22 cellular contexts compared by ENCODE assay signal in the genomic region with DNA sequence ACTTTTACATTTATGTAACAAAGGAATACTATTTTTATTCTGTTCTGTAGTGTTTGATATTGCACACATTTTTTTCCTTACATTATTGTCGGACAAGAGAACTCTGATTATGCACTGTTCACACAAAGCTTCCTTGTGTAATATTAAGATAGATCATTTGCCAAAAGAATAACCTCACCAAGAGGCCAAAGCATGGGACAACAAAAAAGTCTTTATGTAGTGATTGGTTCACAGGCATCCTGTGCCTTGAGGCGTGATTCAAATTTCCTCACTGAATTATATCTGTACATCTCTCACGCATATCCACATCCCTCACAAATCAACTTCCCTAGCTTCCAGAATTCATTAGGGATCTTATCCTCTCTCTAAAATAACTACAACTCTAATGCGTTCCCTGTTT.
DNase-seq lines count a peak whose midpoint lies in the region; ATAC-seq and TF ChIP-seq lines count a peak whose summit lies in the region.
"Had no signal": no experiment of that assay in that cellular context is flagged by ENCODE, and none has a peak within 500 bp of the region (broad histone marks: within the 10 kb centered on the region; RNA-seq: fewer than 3 reads in every experiment).

No MANE protein-coding gene starts in this region.

- H3K4me2 ChIP-seq in mammary epithelial cell (ENCODE audit: insufficient read depth, low read depth, low read length) (no peak overlapping the region), PC-3 (ENCODE audit: low read length) (no peak overlapping the region)

- no peak overlapping the region for H3K9ac ChIP-seq in mammary epithelial cell (ENCODE audit: insufficient read depth, low read length)
- H3K9ac ChIP-seq in PC-3 (ENCODE audit: low read length), result no peak overlapping the region

- H3K36me3 Mint-ChIP-seq in MCF 10A (ENCODE audit: insufficient read depth, unreplicated experiment), result no peaks in the 10 kb centered on the region
- H3K36me3 Mint-ChIP-seq: CD14-positive monocyte had no signal

- dilution Hi-C loops in mammary epithelial cell (cut with HindIII; ENCODE audit: low sequenced_read_pairs), result no loop called here

- H2AFZ ChIP-seq in mammary epithelial cell (ENCODE audit: low read depth, low read length), result no peak overlapping the region
- H2AFZ ChIP-seq in PC-3 (ENCODE audit: low read length), result no peak overlapping the region

- no peak for ATAC-seq in PC-3
- ATAC-seq: SK-N-SH treated with all-trans-retinoic acid at 6 μM for 48 hours had no signal

- BruUV-seq in mammary epithelial cell (replicated peaks; lab: Mats Ljungman, UMichigan), result no TSS peak
- no TSS peak for BruUV-seq in MCF 10A (replicated peaks; lab: Mats Ljungman, UMichigan)
- BruUV-seq in PC-3 (replicated peaks; lab: Mats Ljungman, UMichigan), result no TSS peak

- CTCF ChIA-PET in mammary epithelial cell (lab: Charles Lee; ENCODE audit: low non-redundant PET), result no interaction called here
- CTCF ChIA-PET in MCF 10A (lab: Yijun Ruan, JAX), result no interaction called here
- CTCF ChIA-PET in PC-3 (lab: Charles Lee), result no interaction called here

- no peak overlapping the region for H3K4me3 ChIP-seq in mammary epithelial cell (replicated peaks in 1 of 3; ENCODE audit: insufficient read depth in 1 of 3, low read depth in 2 of 3, low read length in 3 of 3)
- no peak overlapping the region for H3K4me3 ChIP-seq in PC-3 (ENCODE audit: low read length)
- no peak overlapping the region for H3K4me3 ChIP-seq in left ventricle myocardium inferior
- H3K4me3 ChIP-seq in coronary artery, result no peak overlapping the region
- H3K4me3 ChIP-seq: HAP-1 had no signal

- H3K27me3 ChIP-seq in mammary epithelial cell (ENCODE audit: insufficient read depth, low read length) (no peaks in the 10 kb centered on the region), PC-3 (ENCODE audit: low read length) (0 out of 2 replicates have a peak, but pooled peaks cover 4% of the 10 kb centered on the region), left ventricle myocardium inferior (ENCODE audit: low read depth) (no peaks in the 10 kb centered on the region)

- WGBS in mammary epithelial cell (ENCODE audit: low coverage, missing lambda C conversion rate), result 2% methylated on average over 4 of the region's 4 CpGs

- in situ Hi-C loops in mammary epithelial cell (cut with MboI; ENCODE audit: low sequenced_read_pairs in 2 of 2), result no loop called here

- H3K9me3 ChIP-seq in mammary epithelial cell (replicated peaks; ENCODE audit: insufficient read depth, low read length) (no peaks in the 10 kb centered on the region), PC-3 (ENCODE audit: low read length) (no peaks in the 10 kb centered on the region), left ventricle myocardium inferior (replicated peaks) (no peaks in the 10 kb centered on the region)
- H3K9me3 ChIP-seq: HAP-1 had no signal

- H4K20me1 ChIP-seq in mammary epithelial cell (ENCODE audit: insufficient read depth, low read length) (no peaks in the 10 kb centered on the region), PC-3 (ENCODE audit: low read length) (no peaks in the 10 kb centered on the region)

- H3K36me3 ChIP-seq in mammary epithelial cell (ENCODE audit: insufficient read depth, low read length) (no peaks in the 10 kb centered on the region), PC-3 (ENCODE audit: low read depth, low read length) (no peaks in the 10 kb centered on the region), left ventricle myocardium inferior (no peaks in the 10 kb centered on the region)
- H3K36me3 ChIP-seq: HAP-1 had no signal

- no peak overlapping the region for H3K27ac Mint-ChIP-seq in MCF 10A (ENCODE audit: low read depth, unreplicated experiment)

- no peak overlapping the region for H3K4me3 Mint-ChIP-seq in MCF 10A (ENCODE audit: unreplicated experiment)
- H3K4me3 Mint-ChIP-seq: CD14-positive monocyte had no signal

- H3K27ac ChIP-seq in mammary epithelial cell (ENCODE audit: insufficient read depth, low read depth, low read length) (no peak overlapping the region), PC-3 (ENCODE audit: low read length) (no peak overlapping the region), left ventricle myocardium inferior (replicated peaks) (no peak overlapping the region), coronary artery (no peak overlapping the region)
- H3K27ac ChIP-seq: 22Rv1, HL-60 had no signal

- no peaks in the 10 kb centered on the region for H3F3A ChIP-seq in PC-3 (ENCODE audit: low read length, unreplicated experiment)

- H3K4me1 Mint-ChIP-seq in MCF 10A (ENCODE audit: insufficient read depth, unreplicated experiment), result no peaks in the 10 kb centered on the region

- no peaks in the 10 kb centered on the region for H3K9me3 Mint-ChIP-seq in MCF 10A (ENCODE audit: unreplicated experiment)

- peaks cover 25% of the 10 kb centered on the region for H3K27me3 Mint-ChIP-seq in MCF 10A (ENCODE audit: insufficient read depth, unreplicated experiment)

- TF ChIP-seq CTCF in mammary epithelial cell (conservative IDR thresholded peaks at IDR 0.05 in 1 of 2, IDR thresholded peaks at IDR 0.05 in 1 of 2; ENCODE audit: extremely low read depth in 1 of 2, insufficient read depth in 1 of 2, low read depth in 1 of 2, low read length in 2 of 2) (no peak), MCF 10A (IDR thresholded peaks at IDR 0.05; ENCODE audit: unreplicated experiment) (no peak), PC-3 (conservative IDR thresholded peaks at IDR 0.05; ENCODE audit: low read depth, low read length) (no peak), left ventricle myocardium inferior (IDR thresholded peaks at IDR 0.05; ENCODE audit: borderline replicate concordance) (no peak), coronary artery (IDR thresholded peaks at IDR 0.05) (no peak)

- POLR2A ChIA-PET in MCF 10A (lab: Yijun Ruan, JAX) (no interaction called here), PC-3 (lab: Charles Lee; ENCODE audit: unreplicated experiment) (no interaction called here)

- peak; percentile 65 for DNase-seq in mammary epithelial cell
- no peak for DNase-seq in MCF 10A (ENCODE audit: unreplicated experiment)
- peak; percentile 99 for DNase-seq in foreskin melanocyte
- peak; percentile 85 for DNase-seq in pons (ENCODE audit: low spot score)
- no peak for DNase-seq in PC-3
- no peak for DNase-seq in left ventricle myocardium inferior
- DNase-seq in coronary artery (ENCODE audit: low spot score), result no peak
- no peak for DNase-seq in DMS79 treated with DMSO at 0.1 percent for 48 hours (lab: John Stamatoyannopoulos, UW)
- DNase-seq: AML-193; GDM1; Kasumi-1; NCI-H1105; NCI-H1694; NCI-H2081 treated with DMSO at 0.1 percent for 48 hours; NCI-H748 treated with DMSO at 0.1 percent for 48 hours; NK-92 treated with Interleukin-12 subunit alpha and Interleukin-12 subunit beta, amount 100 ng/mL, for 24 hours; Right ventricle myocardium superior had no signal

- intact Hi-C loops in mammary epithelial cell (cut with micrococcal nuclease), result no loop called here
- intact Hi-C loops in MCF 10A (cut with micrococcal nuclease), result no loop called here
- intact Hi-C loops in PC-3 (cut with micrococcal nuclease), result no loop called here
- intact Hi-C loops in left ventricle myocardium inferior (cut with micrococcal nuclease), result no loop called here

- no peaks in the 10 kb centered on the region for H3K4me1 ChIP-seq in mammary epithelial cell (ENCODE audit: insufficient read depth, low read length)
- no peaks in the 10 kb centered on the region for H3K4me1 ChIP-seq in PC-3 (ENCODE audit: insufficient read depth, low read length)
- H3K4me1 ChIP-seq in left ventricle myocardium inferior, result no peaks in the 10 kb centered on the region
- H3K4me1 ChIP-seq: HAP-1 had no signal

- H3K9me2 ChIP-seq in PC-3 (replicated peaks; ENCODE audit: low read length), result no peaks in the 10 kb centered on the region

- H3K79me2 ChIP-seq in mammary epithelial cell (ENCODE audit: insufficient read depth, low read length) (no peaks in the 10 kb centered on the region), PC-3 (ENCODE audit: low read length) (no peaks in the 10 kb centered on the region)

Comparison
In these comparisons a context has a peak if more than half of its experiments do, and no peak if none do; other contexts are left out.
1. DNase-seq: peak in mammary epithelial cell (single experiment), foreskin melanocyte (single experiment) and pons (single experiment); none in MCF 10A (single experiment), PC-3 (single experiment), left ventricle myocardium inferior (single experiment), coronary artery (single experiment) and DMS79 treated with DMSO at 0.1 percent for 48 hours (single experiment).